In the genomic region with DNA sequence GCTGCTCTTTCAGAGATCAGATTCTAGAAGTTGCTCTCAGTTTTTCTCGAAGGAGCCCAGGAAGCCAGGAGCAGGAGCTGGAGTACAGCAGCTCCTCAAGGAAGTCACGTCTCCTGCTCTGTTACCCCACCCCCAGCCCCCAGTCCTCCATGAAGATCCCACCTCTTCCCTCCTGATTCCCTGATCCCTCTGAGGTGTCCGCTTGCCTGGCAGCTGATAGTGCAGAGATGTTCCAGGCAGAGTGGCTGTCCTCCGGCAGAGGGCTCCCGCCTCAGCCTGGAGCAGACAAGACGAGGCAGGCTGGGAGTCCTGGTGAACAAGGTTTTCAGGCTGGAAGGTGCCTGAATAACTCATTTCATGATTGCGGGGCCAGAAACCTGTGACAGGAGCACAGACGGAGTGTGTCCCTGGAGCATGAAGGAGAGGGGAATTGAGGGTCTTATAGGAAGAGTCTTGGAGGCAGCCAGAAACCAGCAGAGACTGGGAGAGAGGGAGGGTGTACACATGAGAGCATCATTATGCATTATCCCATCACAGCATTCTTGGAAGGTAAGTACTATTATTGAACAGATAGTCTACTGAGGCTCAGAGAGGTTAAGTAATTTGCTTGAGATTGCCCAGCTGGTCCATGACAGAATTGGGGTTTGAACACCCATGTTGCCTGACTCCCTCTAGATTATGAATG, we compare ENCODE assay signal across 8 cellular contexts. TPM values are rescaled to one million over a fixed set of nuclear protein-coding genes. Genes with fewer than 3 reads are reported as not detected.
DNase-seq lines count a peak whose midpoint lies in the region; ATAC-seq and TF ChIP-seq lines count a peak whose summit lies in the region.

No MANE protein-coding gene starts in this region.

- H2AFZ ChIP-seq in SK-N-SH (ENCODE audit: low read depth), result peak overlapping the region; percentile 37; the same call in 1 of the 2 replicates

- H3K9me3 ChIP-seq in SK-N-SH, result no peaks in the 10 kb centered on the region
- no peaks in the 10 kb centered on the region for H3K9me3 ChIP-seq in duodenal mucosa (ENCODE audit: control insufficient read depth in 1 of 2, low read length in 2 of 2)
- H3K9me3 ChIP-seq in liver (ENCODE audit: control insufficient read depth in 4 of 4, low read length in 3 of 4), result no peaks in the 10 kb centered on the region

- peaks cover 0 to 9% of the 10 kb centered on the region in 2 donors for H3K36me3 Mint-ChIP-seq in CD14-positive monocyte

- H3K36me3 ChIP-seq in SK-N-SH (replicated peaks in 1 of 2; ENCODE audit: control insufficient read depth in 1 of 2, insufficient read depth in 2 of 2, low read length in 1 of 2) (peaks cover 1 to 7% of the 10 kb centered on the region in 2 experiments), duodenal mucosa (ENCODE audit: control insufficient read depth in 1 of 2, insufficient read depth in 2 of 2, low read length in 2 of 2) (no peaks in the 10 kb centered on the region), liver (ENCODE audit: control insufficient read depth in 4 of 4, insufficient read depth in 3 of 4, low read depth in 1 of 4, low read length in 3 of 4) (no peaks in the 10 kb centered on the region)

- no peak for TF ChIP-seq EP300 in SK-N-SH (IDR thresholded peaks at IDR 0.05; ENCODE audit: borderline replicate concordance in 1 of 2, low read depth in 1 of 2, low read length in 1 of 2)

- peaks cover 30 to 40% (median 36%) of the 10 kb centered on the region in 3 donors for H3K27me3 Mint-ChIP-seq in CD14-positive monocyte (ENCODE audit: low read depth in 3 of 3)

- H3K27ac ChIP-seq in SK-N-SH (ENCODE audit: low read depth in 2 of 2, low read length in 1 of 2), result peak overlapping the region in 1 of 2 experiments; percentile 85; a peak in 2 of 4 replicates
- H3K27ac ChIP-seq in duodenal mucosa (ENCODE audit: low read depth, low read length), result no peak overlapping the region
- H3K27ac ChIP-seq in liver (ENCODE audit: low read depth in 1 of 2, low read length in 2 of 2), result no peak overlapping the region

- H3K4me2 ChIP-seq in SK-N-SH, result peak overlapping the region; percentile 85

- peak overlapping the region; percentile 31 to 85 for H3K4me3 Mint-ChIP-seq in CD14-positive monocyte

- peaks cover 46% of the 10 kb centered on the region for H3K4me1 Mint-ChIP-seq in CD14-positive monocyte

- H3K4me3 ChIP-seq in SK-N-SH (ENCODE audit: low read depth in 2 of 2, low read length in 1 of 2) (peak overlapping the region; percentile 71 to 86), duodenal mucosa (ENCODE audit: low read depth in 1 of 2, low read length in 2 of 2) (peak overlapping the region; percentile 56 to 58), liver (ENCODE audit: low read depth in 1 of 3, low read length in 3 of 3) (peak overlapping the region in 1 of 3 donors; percentile 34)

- 4% methylated on average over 6 of the region's 8 CpGs for WGBS in SK-N-SH (ENCODE audit: low lambda C conversion rate)
- WGBS in liver, result 9% methylated on average over 8 of the region's 8 CpGs

- H3K4me1 ChIP-seq in SK-N-SH (ENCODE audit: control insufficient read depth in 1 of 2, insufficient read depth in 2 of 2, low read depth in 1 of 2, low read length in 1 of 2), result peaks cover 7 to 15% of the 10 kb centered on the region in 2 experiments; a peak in 3 of 4 replicates
- H3K4me1 ChIP-seq in duodenal mucosa (ENCODE audit: control insufficient read depth in 1 of 2, insufficient read depth in 2 of 2, low read length in 2 of 2), result peaks cover 6 to 7% of the 10 kb centered on the region in 2 donors
- peaks cover 0 to 2% (median 0%) of the 10 kb centered on the region in 4 donors for H3K4me1 ChIP-seq in liver (ENCODE audit: control insufficient read depth in 4 of 4, insufficient read depth in 4 of 4, low read length in 3 of 4)

- peak; percentile 54 for ATAC-seq in stimulated activated naive CD8-positive, alpha-beta T cell treated with anti-CD3 and anti-CD28 coated beads, Interleukin-15, Interleukin-2, amounts not matched to agents 100 U/mL and 50 U/mL, for 24 hours
- ATAC-seq in GM18858 (IDR thresholded peaks at IDR 0.05; ENCODE audit: unreplicated experiment), result no peak
- ATAC-seq in HG03520 (IDR thresholded peaks at IDR 0.05; ENCODE audit: unreplicated experiment), result no peak

- H3K27me3 ChIP-seq in SK-N-SH (ENCODE audit: insufficient read depth) (no peaks in the 10 kb centered on the region), duodenal mucosa (ENCODE audit: control insufficient read depth in 1 of 2, insufficient read depth in 2 of 2, low read length in 2 of 2) (peaks cover 18 to 41% of the 10 kb centered on the region in 2 donors), liver (ENCODE audit: control insufficient read depth in 4 of 4, insufficient read depth in 4 of 4, low read length in 3 of 4) (peaks cover 0 to 4% (median 2%) of the 10 kb centered on the region in 4 donors)

- intact Hi-C loops in CD14-positive monocyte (cut with micrococcal nuclease), result loop anchor here (5.0 to 10.0 kb wide), 2 partner anchors 72 to 91 kb away; no protein-coding TSS in a partner anchor

- peak; percentile 49 for TF ChIP-seq CTCF in CD14-positive monocyte (IDR thresholded peaks at IDR 0.05)
- peak; percentile 85 for TF ChIP-seq CTCF in SK-N-SH (IDR thresholded peaks at IDR 0.05)
- peak; percentile 43 for TF ChIP-seq CTCF in liver (IDR thresholded peaks at IDR 0.05; ENCODE audit: low read depth, low read length, missing input control)

- peak overlapping the region; percentile 96 for H3K9ac ChIP-seq in SK-N-SH
- H3K9ac ChIP-seq in duodenal mucosa (ENCODE audit: low read depth in 1 of 2, low read length in 2 of 2), result peak overlapping the region in 1 of 2 donors; percentile 23
- H3K9ac ChIP-seq in liver (ENCODE audit: low read depth in 1 of 2, low read length in 2 of 2), result no peak overlapping the region

- no peak for DNase-seq in CD14-positive monocyte (ENCODE audit: low spot score)
- DNase-seq in HPDE6-E6E7 (ENCODE audit: extremely low spot score), result peak; percentile 43
- DNase-seq in SK-N-SH, result peak; percentile 86
- peak; percentile 34 for DNase-seq in stimulated activated naive CD8-positive, alpha-beta T cell treated with anti-CD3 and anti-CD28 coated beads, Interleukin-15, Interleukin-2, amounts not matched to agents 100 U/mL and 50 U/mL, for 24 hours

- H3K27ac Mint-ChIP-seq in CD14-positive monocyte, result peak overlapping the region in 1 of 7 donors; percentile 2

- TF ChIP-seq RAD21 in SK-N-SH (IDR thresholded peaks at IDR 0.05; ENCODE audit: low read length) (peak; percentile 81), liver (IDR thresholded peaks at IDR 0.05) (peak; percentile 62 to 72)

- peaks cover 20% of the 10 kb centered on the region for H3F3A ChIP-seq in SK-N-SH (replicated peaks; ENCODE audit: insufficient read depth)

- CTCF ChIA-PET in SK-N-SH (lab: Yijun Ruan, JAX), result interaction anchor here (0.6 to 5.7 kb wide), 54 partner anchors 9 to 492 kb away, joined by 3 to 72 read pairs (median 4); no protein-coding TSS in a partner anchor

- H3K9me3 Mint-ChIP-seq in CD14-positive monocyte, result peaks cover 0 to 11% (median 8%) of the 10 kb centered on the region in 7 donors

- POLR2A ChIA-PET in SK-N-SH (lab: Yijun Ruan, JAX), result interaction anchor here (1.2 kb wide), 1 partner anchor 117 kb away, joined by 3 read pairs; the partner anchor contains the start of gene ATG7

- peaks cover 16% of the 10 kb centered on the region; the same call in 1 of the 2 replicates for H4K20me1 ChIP-seq in SK-N-SH (ENCODE audit: insufficient read depth)

- H3K79me2 ChIP-seq in SK-N-SH (ENCODE audit: insufficient read depth), result peaks cover 68% of the 10 kb centered on the region

- H3K9me2 ChIP-seq in SK-N-SH, result no peaks in the 10 kb centered on the region

TF ChIP-seq in SK-N-SH, 30 proteins besides CTCF, POLR2A, EP300 and RAD21 (continues in another document):
- TF ChIP-seq RFX5 (IDR thresholded peaks at IDR 0.05; ENCODE audit: low read length) (0 out of 2 replicates have a peak, but pooled peaks have one; percentile 24), NFIC (IDR thresholded peaks at IDR 0.05; ENCODE audit: borderline replicate concordance) (no peak), EZH2phosphoT487 (IDR thresholded peaks at IDR 0.05; ENCODE audit: borderline replicate concordance, low read depth) (no peak), ELF1 (IDR thresholded peaks at IDR 0.05) (no peak), YY1 (IDR thresholded peaks at IDR 0.05; ENCODE audit: low read depth) (no peak), RXRA (IDR thresholded peaks at IDR 0.05; ENCODE audit: borderline replicate concordance, low read depth) (no peak), RCOR1 (IDR thresholded peaks at IDR 0.05; ENCODE audit: low read length) (no peak), POLR2AphosphoS5 (IDR thresholded peaks at IDR 0.05; ENCODE audit: low read depth, low read length) (peak; percentile 25; the same call in 1 of the 2 replicates), GATA2 (CRISPR knock-in tag; IDR thresholded peaks at IDR 0.05) (no peak), FOSL2 (IDR thresholded peaks at IDR 0.05; ENCODE audit: borderline replicate concordance, low read depth) (no peak), GABPA (IDR thresholded peaks at IDR 0.05; ENCODE audit: low read depth) (no peak), MXI1 (IDR thresholded peaks at IDR 0.05; ENCODE audit: low read depth, low read length) (peak; percentile 61), JUND (IDR thresholded peaks at IDR 0.05) (no peak)

TF ChIP-seq in liver, 16 proteins besides CTCF, POLR2A, EP300 and RAD21 (continues in another document):
- no peak for TF ChIP-seq YY1 (IDR thresholded peaks at IDR 0.05)
- TF ChIP-seq RXRA (IDR thresholded peaks at IDR 0.05), result no peak
- TF ChIP-seq ZBTB33 (IDR thresholded peaks at IDR 0.05), result no peak

RNA-seq across cellular contexts. Expression of gene HRH1, which starts 1.2 kb away (rescaled TPM):
- polyA plus RNA-seq in CD14-positive monocyte, result under 1 TPM in 1 of 2 donors, not detected in 1; 0.08 TPM
- 6.2 and 7.7 TPM in 2 replicates for polyA plus RNA-seq in SK-N-SH (2012; rRNA removed)
- polyA plus RNA-seq in SK-N-SH (2012; cell fraction: cytosol; rRNA removed), result 6.9 and 7.3 TPM in 2 replicates
- 3.6 and 7.6 TPM in 2 replicates for polyA plus RNA-seq in SK-N-SH (2012; cell fraction: nucleus; rRNA removed)
- total RNA-seq in liver, result 1 to 10 TPM in 1 of 2 donors, under 1 TPM in 1; 0.33 to 1.3 TPM
- under 1 TPM; 0.07 to 0.29 TPM for polyA plus RNA-seq in liver
